In genomic region chr14:90361865-90362557, GRCh38 we compare ENCODE assay signal across 22 cellular contexts. TPM values are rescaled to one million over a fixed set of nuclear protein-coding genes. Genes with fewer than 3 reads are reported as not detected.
A peak's percentile ranks its signal among the peaks of the same experiment; 100 is the strongest.
DNase-seq lines count a peak whose midpoint lies in the region; ATAC-seq, FAIRE-seq and TF ChIP-seq lines count a peak whose summit lies in the region.
"Had no signal": no experiment of that assay in that cellular context is flagged by ENCODE, and none has a peak within 500 bp of the region (broad histone marks: within the 10 kb centered on the region; RNA-seq: fewer than 3 reads in every experiment).

No MANE protein-coding gene starts in this region.

- no peak for ATAC-seq in activated naive CD4-positive, alpha-beta T cell treated with anti-CD3 and anti-CD28 coated beads, Interleukin-2, amount 50 U/mL, for 72 hours
- peak; percentile 58 for ATAC-seq in mucosa of descending colon
- ATAC-seq: A549; CD8-positive, alpha-beta T cell had no signal

- H3K4me1 Mint-ChIP-seq in activated naive CD4-positive, alpha-beta T cell treated with anti-CD3 and anti-CD28 coated beads for 36 hours (ENCODE audit: low read depth): no peaks in the 10 kb centered on the region
- H3K4me1 Mint-ChIP-seq: B cell had no signal

- no peaks in the 10 kb centered on the region for H3K4me1 ChIP-seq in mucosa of descending colon (ENCODE audit: low read depth)
- H3K4me1 ChIP-seq in small intestine (ENCODE audit: control insufficient read depth in 2 of 2, insufficient read depth in 1 of 2, low read depth in 1 of 2, low read length in 1 of 2): peaks cover 0 to 5% of the 10 kb centered on the region in 2 donors
- no peaks in the 10 kb centered on the region for H3K4me1 ChIP-seq in tibial nerve
- H3K4me1 ChIP-seq: A549 had no signal

- H3K27ac Mint-ChIP-seq in activated naive CD4-positive, alpha-beta T cell treated with anti-CD3 and anti-CD28 coated beads, Interleukin-2, amount 50 U/mL, for 72 hours: peak overlapping the region; percentile 46 to 48
- no peak overlapping the region for H3K27ac Mint-ChIP-seq in activated naive CD4-positive, alpha-beta T cell treated with anti-CD3 and anti-CD28 coated beads for 36 hours
- H3K27ac Mint-ChIP-seq: B cell; CD4-positive, alpha-beta T cell; CD8-positive, alpha-beta T cell had no signal

- CTCF ChIA-PET in activated naive CD4-positive, alpha-beta T cell treated with anti-CD3 and anti-CD28 coated beads for 36 hours (lab: Charles Lee): no interaction called here
- CTCF ChIA-PET in HEK293T (lab: Yijun Ruan, JAX): no interaction called here

- FAIRE-seq in small intestine (lab: Jason Lieb, UNC): no peak
- FAIRE-seq: A549, D721Med, G401.6, GM12891, GM19239 had no signal

- no peak for TF ChIP-seq POLR2A in tibial nerve (IDR thresholded peaks at IDR 0.05)

- H3K27ac ChIP-seq in small intestine (ENCODE audit: low read depth in 1 of 2, low read length in 1 of 2) (no peak overlapping the region), tibial nerve (no peak overlapping the region)
- H3K27ac ChIP-seq: 22Rv1; A549; BLaER1 treated with 17β-estradiol and CSF1 and Interleukin-3, amounts not matched to agents 10 nM and 100 nM; C4-2B had no signal

- POLR2A ChIA-PET in HEK293T (lab: Yijun Ruan, JAX): no interaction called here

- 71 to 83% (median 74%) methylated on average over 7 of the region's 7 CpGs for WGBS in small intestine, 3 donors
- 81 to 85% methylated on average over 7 of the region's 7 CpGs for WGBS in tibial nerve, 2 donors

- H3K36me3 ChIP-seq in mucosa of descending colon (ENCODE audit: low read depth) (no peaks in the 10 kb centered on the region), small intestine (ENCODE audit: control insufficient read depth in 2 of 2, insufficient read depth in 2 of 2, low read length in 2 of 2) (no peaks in the 10 kb centered on the region), tibial nerve (no peaks in the 10 kb centered on the region)
- H3K36me3 ChIP-seq: BLaER1 treated with 17β-estradiol and CSF1 and Interleukin-3, amounts not matched to agents 10 nM and 100 nM had no signal

- H3K9me3 ChIP-seq in mucosa of descending colon (no peaks in the 10 kb centered on the region), small intestine (ENCODE audit: control insufficient read depth, low read depth) (no peaks in the 10 kb centered on the region), tibial nerve (no peaks in the 10 kb centered on the region)
- H3K9me3 ChIP-seq: A549; BLaER1 treated with 17β-estradiol and CSF1 and Interleukin-3, amounts not matched to agents 10 nM and 100 nM; Caco-2 had no signal

- no peaks in the 10 kb centered on the region for H3K9me3 Mint-ChIP-seq in activated naive CD4-positive, alpha-beta T cell treated with anti-CD3 and anti-CD28 coated beads, Interleukin-2, amount 50 U/mL, for 72 hours
- H3K9me3 Mint-ChIP-seq in activated naive CD4-positive, alpha-beta T cell treated with anti-CD3 and anti-CD28 coated beads for 36 hours: no peaks in the 10 kb centered on the region
- H3K9me3 Mint-ChIP-seq: CD4-positive, alpha-beta T cell; CD8-positive, alpha-beta T cell had no signal

- no peaks in the 10 kb centered on the region for H3K36me3 Mint-ChIP-seq in activated naive CD4-positive, alpha-beta T cell treated with anti-CD3 and anti-CD28 coated beads, Interleukin-2, amount 50 U/mL, for 72 hours
- no peaks in the 10 kb centered on the region for H3K36me3 Mint-ChIP-seq in activated naive CD4-positive, alpha-beta T cell treated with anti-CD3 and anti-CD28 coated beads for 36 hours (ENCODE audit: low read depth)
- H3K36me3 Mint-ChIP-seq: CD8-positive, alpha-beta T cell had no signal

- no peak for DNase-seq in activated naive CD4-positive, alpha-beta T cell treated with anti-CD3 and anti-CD28 coated beads, Interleukin-2, amount 50 U/mL, for 72 hours (ENCODE audit: low spot score in 2 of 2)
- no peak for DNase-seq in activated naive CD4-positive, alpha-beta T cell treated with anti-CD3 and anti-CD28 coated beads for 36 hours
- DNase-seq in mucosa of descending colon (no peak), small intestine (peak; percentile 25), tibial nerve (ENCODE audit: low spot score in 2 of 2) (no peak), HEK293T (ENCODE audit: extremely low spot score) (no peak)
- DNase-seq: AML-193; Caco-2; Calu3; CD4-positive, alpha-beta T cell; CD8-positive, alpha-beta T cell; DMS79 treated with DMSO at 0.1 percent for 48 hours; GF-D8 had no signal

- no peak for TF ChIP-seq EP300 in tibial nerve (IDR thresholded peaks at IDR 0.05)

- H3K4me3 Mint-ChIP-seq in activated naive CD4-positive, alpha-beta T cell treated with anti-CD3 and anti-CD28 coated beads for 36 hours: no peak overlapping the region
- H3K4me3 Mint-ChIP-seq: B cell; CD4-positive, alpha-beta T cell; CD8-positive, alpha-beta T cell had no signal

- TF ChIP-seq CTCF in mucosa of descending colon (IDR thresholded peaks at IDR 0.05) (no peak), tibial nerve (IDR thresholded peaks at IDR 0.05) (no peak)

- H3K27me3 Mint-ChIP-seq in activated naive CD4-positive, alpha-beta T cell treated with anti-CD3 and anti-CD28 coated beads for 36 hours (ENCODE audit: low read depth): no peaks in the 10 kb centered on the region

- H3K4me3 ChIP-seq in mucosa of descending colon: no peak overlapping the region
- no peak overlapping the region for H3K4me3 ChIP-seq in small intestine (ENCODE audit: low read depth in 1 of 2, low read length in 2 of 2)
- H3K4me3 ChIP-seq in tibial nerve: no peak overlapping the region
- H3K4me3 ChIP-seq: A549; BLaER1 treated with 17β-estradiol and CSF1 and Interleukin-3, amounts not matched to agents 10 nM and 100 nM had no signal

- intact Hi-C loops in activated naive CD4-positive, alpha-beta T cell treated with anti-CD3 and anti-CD28 coated beads for 36 hours (cut with micrococcal nuclease): no loop called here
- intact Hi-C loops in mucosa of descending colon (cut with DNase I, micrococcal nuclease): no loop called here

- H3K27me3 ChIP-seq in small intestine (ENCODE audit: control insufficient read depth in 2 of 2, insufficient read depth in 2 of 2, low read length in 2 of 2) (no peaks in the 10 kb centered on the region), tibial nerve (peaks cover 0 to 7% of the 10 kb centered on the region in 2 donors)
- H3K27me3 ChIP-seq: BLaER1 treated with 17β-estradiol and CSF1 and Interleukin-3, amounts not matched to agents 10 nM and 100 nM had no signal

TF ChIP-seq in HEK293T, 16 proteins besides CTCF, POLR2A, EP300 and RAD21:
- TF ChIP-seq TARDBP (IDR thresholded peaks at IDR 0.05) (no peak), ELF4 (IDR thresholded peaks at IDR 0.05) (no peak), PKNOX1 (IDR thresholded peaks at IDR 0.05) (no peak), LEF1 (IDR thresholded peaks at IDR 0.05; ENCODE audit: borderline replicate concordance) (no peak)

RNA-seq across cellular contexts. Expression of gene NRDE2, which starts 30.3 kb away (rescaled TPM):
- total RNA-seq in activated naive CD4-positive, alpha-beta T cell treated with anti-CD3 and anti-CD28 coated beads, Interleukin-2, amount 50 U/mL, for 72 hours: 10 to 100 TPM; 21.1 to 34.6 TPM
- 10 to 100 TPM; 22.0 to 23.1 TPM for total RNA-seq in activated naive CD4-positive, alpha-beta T cell treated with anti-CD3 and anti-CD28 coated beads for 36 hours
- total RNA-seq in mucosa of descending colon (10 to 100 TPM; 23.0 to 31.5 (median 26.1) TPM), tibial nerve (10 to 100 TPM; 15.7 to 18.9 (median 17.2) TPM)
- polyA plus RNA-seq in small intestine: 10 to 100 TPM; 11.2 to 20.0 (median 15.7) TPM

RNA-seq across cellular contexts. Expression of gene CALM1, which starts 34.8 kb away (rescaled TPM):
- total RNA-seq in activated naive CD4-positive, alpha-beta T cell treated with anti-CD3 and anti-CD28 coated beads, Interleukin-2, amount 50 U/mL, for 72 hours: 100 to 1,000 TPM; 354 to 402 TPM
- 100 to 1,000 TPM; 404 to 409 TPM for total RNA-seq in activated naive CD4-positive, alpha-beta T cell treated with anti-CD3 and anti-CD28 coated beads for 36 hours
- total RNA-seq in mucosa of descending colon (100 to 1,000 TPM; 610 to 985 (median 822) TPM), tibial nerve (100 to 1,000 TPM; 117 to 209 (median 165) TPM)
- polyA plus RNA-seq in small intestine: 1,000 to 10,000 TPM in 2 of 3 donors, 100 to 1,000 TPM in 1; 769 to 1,791 (median 1,073) TPM
